ENCODE assay signal across 1 cellular context in genomic region chr7:29858080-29858951, GRCh38.
TF ChIP-seq lines count a peak whose summit lies in the region.

No MANE protein-coding gene starts in this region.

TF ChIP-seq in SK-N-SH, 30 proteins besides CTCF, POLR2A, EP300 and RAD21 (continued from another document):
- TF ChIP-seq CHD2 (IDR thresholded peaks at IDR 0.05; ENCODE audit: low read length, partially characterized antibody), result no peak
- TF ChIP-seq, protein P1, sequence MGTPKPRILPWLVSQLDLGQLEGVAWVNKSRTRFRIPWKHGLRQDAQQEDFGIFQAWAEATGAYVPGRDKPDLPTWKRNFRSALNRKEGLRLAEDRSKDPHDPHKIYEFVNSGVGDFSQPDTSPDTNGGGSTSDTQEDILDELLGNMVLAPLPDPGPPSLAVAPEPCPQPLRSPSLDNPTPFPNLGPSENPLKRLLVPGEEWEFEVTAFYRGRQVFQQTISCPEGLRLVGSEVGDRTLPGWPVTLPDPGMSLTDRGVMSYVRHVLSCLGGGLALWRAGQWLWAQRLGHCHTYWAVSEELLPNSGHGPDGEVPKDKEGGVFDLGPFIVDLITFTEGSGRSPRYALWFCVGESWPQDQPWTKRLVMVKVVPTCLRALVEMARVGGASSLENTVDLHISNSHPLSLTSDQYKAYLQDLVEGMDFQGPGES (IDR thresholded peaks at IDR 0.05; ENCODE audit: low read depth, low read length), result no peak
- TF ChIP-seq NFIC (IDR thresholded peaks at IDR 0.05; ENCODE audit: borderline replicate concordance), result no peak
- TF ChIP-seq NRF1 (IDR thresholded peaks at IDR 0.05; ENCODE audit: low read depth, low read length), result no peak
- no peak for TF ChIP-seq JUND (IDR thresholded peaks at IDR 0.05)
- no peak for TF ChIP-seq FOXJ3 (CRISPR knock-in tag; IDR thresholded peaks at IDR 0.05)
- no peak for TF ChIP-seq MAX (IDR thresholded peaks at IDR 0.05; ENCODE audit: low read depth)
- TF ChIP-seq SIN3A (IDR thresholded peaks at IDR 0.05; ENCODE audit: borderline replicate concordance, low read depth, low read length), result no peak
- TF ChIP-seq ELF1 (IDR thresholded peaks at IDR 0.05), result no peak
- TF ChIP-seq GATA2 (CRISPR knock-in tag; IDR thresholded peaks at IDR 0.05), result no peak
- no peak for TF ChIP-seq PBX3 (IDR thresholded peaks at IDR 0.05)
- TF ChIP-seq RCOR1 (IDR thresholded peaks at IDR 0.05; ENCODE audit: low read length), result no peak
- TF ChIP-seq RFX5 (IDR thresholded peaks at IDR 0.05; ENCODE audit: low read length), result no peak
